ENCODE assay signal across 1 cellular context in genomic region chr16:49012961-49013726, GRCh38.
A peak's percentile ranks its signal among the peaks of the same experiment; 100 is the strongest.
TF ChIP-seq lines count a peak whose summit lies in the region.

No MANE protein-coding gene starts in this region.

TF ChIP-seq in SK-N-SH, 30 proteins besides CTCF, POLR2A, EP300 and RAD21:
- TF ChIP-seq GABPA (IDR thresholded peaks at IDR 0.05; ENCODE audit: low read depth) (no peak), GATA2 (CRISPR knock-in tag; IDR thresholded peaks at IDR 0.05) (peak; percentile 38), MXI1 (IDR thresholded peaks at IDR 0.05; ENCODE audit: low read depth, low read length) (0 out of 2 replicates have a peak, but pooled peaks have one; percentile 59), POLR2AphosphoS5 (IDR thresholded peaks at IDR 0.05; ENCODE audit: low read depth, low read length) (no peak), YY1 (IDR thresholded peaks at IDR 0.05; ENCODE audit: low read depth) (no peak)
- TF ChIP-seq, protein P1, sequence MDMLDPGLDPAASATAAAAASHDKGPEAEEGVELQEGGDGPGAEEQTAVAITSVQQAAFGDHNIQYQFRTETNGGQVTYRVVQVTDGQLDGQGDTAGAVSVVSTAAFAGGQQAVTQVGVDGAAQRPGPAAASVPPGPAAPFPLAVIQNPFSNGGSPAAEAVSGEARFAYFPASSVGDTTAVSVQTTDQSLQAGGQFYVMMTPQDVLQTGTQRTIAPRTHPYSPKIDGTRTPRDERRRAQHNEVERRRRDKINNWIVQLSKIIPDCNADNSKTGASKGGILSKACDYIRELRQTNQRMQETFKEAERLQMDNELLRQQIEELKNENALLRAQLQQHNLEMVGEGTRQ (IDR thresholded peaks at IDR 0.05; ENCODE audit: borderline replicate concordance, low read depth, low read length), result no peak
